In genomic region chr17:43790311-43790940, GRCh38 we compare ENCODE assay signal across 1 cellular context.
TF ChIP-seq lines count a peak whose summit lies in the region.

No MANE protein-coding gene starts in this region.

TF ChIP-seq in GM23338, 12 proteins besides CTCF, POLR2A, EP300 and RAD21 (continued from another document):
- TF ChIP-seq ZNF462 (CRISPR knock-in tag; IDR thresholded peaks at IDR 0.05) (no peak), STAT1 (IDR thresholded peaks at IDR 0.05; ENCODE audit: unreplicated experiment) (no peak), REST (IDR thresholded peaks at IDR 0.05; ENCODE audit: unreplicated experiment) (no peak), JUNB (IDR thresholded peaks at IDR 0.05; ENCODE audit: unreplicated experiment) (no peak), CREB1 (CRISPR knock-in tag; IDR thresholded peaks at IDR 0.05; ENCODE audit: low read depth) (no peak), ZNF331 (CRISPR knock-in tag; IDR thresholded peaks at IDR 0.05; ENCODE audit: low read depth) (no peak), EZH2 (IDR thresholded peaks at IDR 0.05; ENCODE audit: low read depth, unreplicated experiment) (no peak)
